ENCODE assay signal across 1 cellular context in the genomic region with DNA sequence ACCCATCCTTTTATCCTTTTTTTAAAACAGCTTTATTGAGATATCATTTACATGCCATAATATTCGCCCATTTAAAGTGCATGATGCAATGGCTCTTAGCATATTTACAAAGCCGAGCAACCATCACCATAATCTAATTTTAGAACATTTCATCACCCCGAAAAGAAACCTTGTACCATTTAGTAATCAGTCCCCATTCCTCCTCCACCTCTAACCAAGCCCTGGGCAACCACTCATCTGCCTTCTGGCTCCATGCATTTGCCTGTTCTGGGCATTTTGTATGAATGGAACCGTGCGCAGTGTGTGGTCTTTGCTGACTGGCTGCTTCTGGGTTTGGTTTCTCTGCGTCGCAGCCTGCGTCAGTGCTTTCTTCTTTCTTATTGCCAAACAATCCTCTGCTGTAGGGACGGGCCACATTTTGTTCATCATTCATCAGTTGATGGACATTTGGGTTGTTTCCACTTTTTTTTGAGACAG.
TF ChIP-seq lines count a peak whose summit lies in the region.

No MANE protein-coding gene starts in this region.

TF ChIP-seq in HEK293, 187 proteins besides CTCF, POLR2A, EP300 and RAD21 (continued from another document):
- TF ChIP-seq, protein P1, sequence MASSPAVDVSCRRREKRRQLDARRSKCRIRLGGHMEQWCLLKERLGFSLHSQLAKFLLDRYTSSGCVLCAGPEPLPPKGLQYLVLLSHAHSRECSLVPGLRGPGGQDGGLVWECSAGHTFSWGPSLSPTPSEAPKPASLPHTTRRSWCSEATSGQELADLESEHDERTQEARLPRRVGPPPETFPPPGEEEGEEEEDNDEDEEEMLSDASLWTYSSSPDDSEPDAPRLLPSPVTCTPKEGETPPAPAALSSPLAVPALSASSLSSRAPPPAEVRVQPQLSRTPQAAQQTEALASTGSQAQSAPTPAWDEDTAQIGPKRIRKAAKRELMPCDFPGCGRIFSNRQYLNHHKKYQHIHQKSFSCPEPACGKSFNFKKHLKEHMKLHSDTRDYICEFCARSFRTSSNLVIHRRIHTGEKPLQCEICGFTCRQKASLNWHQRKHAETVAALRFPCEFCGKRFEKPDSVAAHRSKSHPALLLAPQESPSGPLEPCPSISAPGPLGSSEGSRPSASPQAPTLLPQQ (tag by site-specific recombination; IDR thresholded peaks at IDR 0.05) = peak; percentile 55; the same call in 1 of the 2 replicates
- TF ChIP-seq ZNF248 (tag by site-specific recombination; IDR thresholded peaks at IDR 0.05) (no peak), ZEB2 (tag by site-specific recombination; IDR thresholded peaks at IDR 0.05) (0 out of 2 replicates have a peak, but pooled peaks have one; percentile 14), ZFP69B (tag by site-specific recombination; IDR thresholded peaks at IDR 0.05) (0 out of 2 replicates have a peak, but pooled peaks have one; percentile 30), ZNF596 (tag by site-specific recombination; IDR thresholded peaks at IDR 0.05) (no peak), SP2 (tag by site-specific recombination; IDR thresholded peaks at IDR 0.05) (no peak), KLF16 (tag by site-specific recombination; IDR thresholded peaks at IDR 0.05) (0 out of 2 replicates have a peak, but pooled peaks have one; percentile 18), ZNF341 (tag by site-specific recombination; IDR thresholded peaks at IDR 0.05; ENCODE audit: low read depth) (no peak), ZNF335 (tag by site-specific recombination; conservative IDR thresholded peaks at IDR 0.05) (peak; percentile 61), ZNF664 (tag by site-specific recombination; IDR thresholded peaks at IDR 0.05) (peak; percentile 99), ZNF10 (tag by site-specific recombination; IDR thresholded peaks at IDR 0.05) (peak; percentile 77)
- TF ChIP-seq, protein P2, sequence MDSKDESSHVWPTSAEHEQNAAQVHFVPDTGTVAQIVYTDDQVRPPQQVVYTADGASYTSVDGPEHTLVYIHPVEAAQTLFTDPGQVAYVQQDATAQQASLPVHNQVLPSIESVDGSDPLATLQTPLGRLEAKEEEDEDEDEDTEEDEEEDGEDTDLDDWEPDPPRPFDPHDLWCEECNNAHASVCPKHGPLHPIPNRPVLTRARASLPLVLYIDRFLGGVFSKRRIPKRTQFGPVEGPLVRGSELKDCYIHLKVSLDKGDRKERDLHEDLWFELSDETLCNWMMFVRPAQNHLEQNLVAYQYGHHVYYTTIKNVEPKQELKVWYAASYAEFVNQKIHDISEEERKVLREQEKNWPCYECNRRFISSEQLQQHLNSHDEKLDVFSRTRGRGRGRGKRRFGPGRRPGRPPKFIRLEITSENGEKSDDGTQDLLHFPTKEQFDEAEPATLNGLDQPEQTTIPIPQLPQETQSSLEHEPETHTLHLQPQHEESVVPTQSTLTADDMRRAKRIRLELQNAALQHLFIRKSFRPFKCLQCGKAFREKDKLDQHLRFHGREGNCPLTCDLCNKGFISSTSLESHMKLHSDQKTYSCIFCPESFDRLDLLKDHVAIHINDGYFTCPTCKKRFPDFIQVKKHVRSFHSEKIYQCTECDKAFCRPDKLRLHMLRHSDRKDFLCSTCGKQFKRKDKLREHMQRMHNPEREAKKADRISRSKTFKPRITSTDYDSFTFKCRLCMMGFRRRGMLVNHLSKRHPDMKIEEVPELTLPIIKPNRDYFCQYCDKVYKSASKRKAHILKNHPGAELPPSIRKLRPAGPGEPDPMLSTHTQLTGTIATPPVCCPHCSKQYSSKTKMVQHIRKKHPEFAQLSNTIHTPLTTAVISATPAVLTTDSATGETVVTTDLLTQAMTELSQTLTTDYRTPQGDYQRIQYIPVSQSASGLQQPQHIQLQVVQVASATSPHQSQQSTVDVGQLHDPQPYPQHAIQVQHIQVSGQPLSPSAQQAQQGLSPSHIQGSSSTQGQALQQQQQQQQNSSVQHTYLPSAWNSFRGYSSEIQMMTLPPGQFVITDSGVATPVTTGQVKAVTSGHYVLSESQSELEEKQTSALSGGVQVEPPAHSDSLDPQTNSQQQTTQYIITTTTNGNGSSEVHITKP (tag by site-specific recombination; IDR thresholded peaks at IDR 0.05) = peak; percentile 35; the same call in 1 of the 2 replicates
- TF ChIP-seq, protein P3, sequence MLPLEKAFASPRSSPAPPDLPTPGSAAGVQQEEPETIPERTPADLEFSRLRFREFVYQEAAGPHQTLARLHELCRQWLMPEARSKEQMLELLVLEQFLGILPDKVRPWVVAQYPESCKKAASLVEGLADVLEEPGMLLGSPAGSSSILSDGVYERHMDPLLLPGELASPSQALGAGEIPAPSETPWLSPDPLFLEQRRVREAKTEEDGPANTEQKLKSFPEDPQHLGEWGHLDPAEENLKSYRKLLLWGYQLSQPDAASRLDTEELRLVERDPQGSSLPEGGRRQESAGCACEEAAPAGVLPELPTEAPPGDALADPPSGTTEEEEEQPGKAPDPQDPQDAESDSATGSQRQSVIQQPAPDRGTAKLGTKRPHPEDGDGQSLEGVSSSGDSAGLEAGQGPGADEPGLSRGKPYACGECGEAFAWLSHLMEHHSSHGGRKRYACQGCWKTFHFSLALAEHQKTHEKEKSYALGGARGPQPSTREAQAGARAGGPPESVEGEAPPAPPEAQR (tag by site-specific recombination; IDR thresholded peaks at IDR 0.05) = 0 out of 2 replicates have a peak, but pooled peaks have one; percentile 0
